8 cellular contexts compared by ENCODE assay signal in genomic region chr4:15231265-15232091, GRCh38.
A peak's percentile ranks its signal among the peaks of the same experiment; 100 is the strongest.
DNase-seq lines count a peak whose midpoint lies in the region; ATAC-seq and TF ChIP-seq lines count a peak whose summit lies in the region.

No MANE protein-coding gene starts in this region.

- no peak for TF ChIP-seq POLR2A in upper lobe of left lung (IDR thresholded peaks at IDR 0.05)

- no peak overlapping the region for H4K12ac ChIP-seq in trophoblast cell (ENCODE audit: low read depth, low read length)

- H3K4me2 ChIP-seq in trophoblast cell (ENCODE audit: low read length), result no peak overlapping the region

- no CpG with 5 or more reads among the region's 8 CpGs for WGBS in trophoblast cell (ENCODE audit: extremely low coverage, insufficient coverage, insufficient read length)
- WGBS in upper lobe of left lung, 2 donors, result 56 to 60% methylated on average over 8 of the region's 8 CpGs

- H3K23ac ChIP-seq in trophoblast cell (ENCODE audit: low read length), result no peak overlapping the region

- peak; percentile 86 for DNase-seq in EH (ENCODE audit: low read depth)
- peak; percentile 76 for DNase-seq in KBM-7
- peak; percentile 78 to 89 for DNase-seq in SJCRH30
- peak; percentile 54 for DNase-seq in activated gamma-delta T cell treated with anti-CD3 and anti-CD28 coated beads, Interleukin-2, amount 50 U/mL, for 16 hours (ENCODE audit: low read depth)
- DNase-seq in globus pallidus (ENCODE audit: low spot score), result peak; percentile 80
- peak; percentile 85 to 94 for DNase-seq in trophoblast cell
- DNase-seq in upper lobe of left lung, result peak in 1 of 2 donors; percentile 74

- H3K9me3 ChIP-seq in SJCRH30 (replicated peaks) (no peaks in the 10 kb centered on the region), trophoblast cell (ENCODE audit: insufficient read depth, low read depth, low read length) (no peaks in the 10 kb centered on the region), upper lobe of left lung (no peaks in the 10 kb centered on the region)

- peak overlapping the region; percentile 43 for H4K91ac ChIP-seq in trophoblast cell (ENCODE audit: low read depth, low read length)

- peak overlapping the region; percentile 73 for H2BK12ac ChIP-seq in trophoblast cell (ENCODE audit: low read length)

- H3K36me3 ChIP-seq in SJCRH30 (no peaks in the 10 kb centered on the region), trophoblast cell (ENCODE audit: control insufficient read depth in 1 of 2, insufficient read depth in 2 of 2, low read length in 2 of 2) (no peaks in the 10 kb centered on the region), upper lobe of left lung (no peaks in the 10 kb centered on the region)

- no peak overlapping the region for H3K9ac ChIP-seq in trophoblast cell (ENCODE audit: low read length)

- peak; percentile 51 to 73 (median 64) for TF ChIP-seq CTCF in upper lobe of left lung (IDR thresholded peaks at IDR 0.05)

- no peak overlapping the region for H3K27ac ChIP-seq in SJCRH30
- H3K27ac ChIP-seq in trophoblast cell (ENCODE audit: low read depth, low read length), result no peak overlapping the region
- no peak overlapping the region for H3K27ac ChIP-seq in upper lobe of left lung

- H3K27me3 ChIP-seq in SJCRH30 (no peaks in the 10 kb centered on the region), trophoblast cell (ENCODE audit: insufficient read depth, low read length) (no peaks in the 10 kb centered on the region), upper lobe of left lung (no peaks in the 10 kb centered on the region)

- ATAC-seq in GM21576 (IDR thresholded peaks at IDR 0.05; ENCODE audit: unreplicated experiment) (peak; percentile 84), upper lobe of left lung (ENCODE audit: low FRiP score in 2 of 2) (peak; percentile 83 to 92)

- no peak overlapping the region for H2BK120ac ChIP-seq in trophoblast cell (ENCODE audit: insufficient read depth, low read length, poor library complexity)

- no peak overlapping the region for H2AK5ac ChIP-seq in trophoblast cell (ENCODE audit: low read length)

- H2AFZ ChIP-seq in trophoblast cell (ENCODE audit: insufficient read depth, low read length, poor library complexity), result no peak overlapping the region

- H3K14ac ChIP-seq in trophoblast cell (ENCODE audit: low read length), result no peak overlapping the region

- TF ChIP-seq EP300 in upper lobe of left lung (IDR thresholded peaks at IDR 0.05), result no peak

- no peaks in the 10 kb centered on the region for H3K79me2 ChIP-seq in trophoblast cell (ENCODE audit: control insufficient read depth, insufficient read depth, low read length, poor library complexity)

- H3K4me1 ChIP-seq in SJCRH30 (peaks cover 33% of the 10 kb centered on the region), trophoblast cell (ENCODE audit: control insufficient read depth in 1 of 2, insufficient read depth in 2 of 2, low read length in 2 of 2) (peaks cover 14% of the 10 kb centered on the region in 2 experiments), upper lobe of left lung (peaks cover 0 to 16% (median 11%) of the 10 kb centered on the region in 4 donors)

- no peak overlapping the region for H3K18ac ChIP-seq in trophoblast cell (ENCODE audit: low read length)

- no peak overlapping the region for H2BK5ac ChIP-seq in trophoblast cell (ENCODE audit: low read depth, low read length, poor library complexity)

- H3K4ac ChIP-seq in trophoblast cell (ENCODE audit: low read depth, low read length), result no peak overlapping the region

- H4K8ac ChIP-seq in trophoblast cell (ENCODE audit: low read depth, low read length), result no peak overlapping the region

- in situ Hi-C loops in KBM-7 (cut with MboI; ENCODE audit: low pct_unique_long_range_greater_than_20kb, low sequenced_read_pairs), result loop anchor here (25.0 kb wide), 1 partner anchor 231 kb away; the partner anchor contains the start of gene CC2D2A

- peaks cover 7% of the 10 kb centered on the region for H3K79me1 ChIP-seq in trophoblast cell (ENCODE audit: low read length)

- H3K4me3 ChIP-seq in SJCRH30, result no peak overlapping the region
- no peak overlapping the region for H3K4me3 ChIP-seq in trophoblast cell (ENCODE audit: low read depth, low read length)
- no peak overlapping the region for H3K4me3 ChIP-seq in upper lobe of left lung
